Comparison of ENCODE assay signal across 11 cellular contexts in the genomic region with DNA sequence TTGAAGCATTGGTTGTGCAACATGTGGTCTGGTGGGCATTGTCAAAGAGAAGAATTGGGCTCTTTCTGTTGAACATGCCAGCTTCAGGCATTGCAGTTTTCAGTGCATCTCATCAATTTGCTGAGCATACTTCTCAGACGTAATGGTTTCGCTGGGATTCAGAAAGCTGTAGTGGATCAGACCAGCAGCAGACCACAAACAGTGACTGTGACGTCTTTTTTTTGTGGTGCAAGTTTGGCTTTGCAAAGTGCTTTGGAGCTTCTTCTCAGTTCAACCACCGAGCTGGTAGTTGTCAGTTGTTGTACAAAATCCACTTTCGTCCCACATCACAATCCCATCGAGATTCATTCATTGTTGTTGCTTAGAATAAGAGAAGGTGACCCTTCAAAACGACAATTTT.
"Had no signal": no experiment of that assay in that cellular context is flagged by ENCODE, and none has a peak within 500 bp of the region (broad histone marks: within the 10 kb centered on the region; RNA-seq: fewer than 3 reads in every experiment).

No MANE protein-coding gene starts in this region.

- H3K27ac ChIP-seq: GM23248, HL-60 had no signal

- H3K4me3 ChIP-seq: GM23248, HAP-1, K562 had no signal

- H3K36me3 ChIP-seq: HAP-1 had no signal

- DNase-seq: GM23248, GOT3, H7, HFFc6, Karpas-422, KG1 had no signal

- H3K9ac ChIP-seq: GM23248 had no signal

- H3K4me1 ChIP-seq: HAP-1 had no signal

- ATAC-seq: HCT116, HepG2, K562 had no signal

- H3K9me3 ChIP-seq: HAP-1 had no signal

- H2AFZ ChIP-seq: GM23248 had no signal
